12 cellular contexts compared by ENCODE assay signal in genomic region chr14:55274760-55275159, GRCh38. TPM values are rescaled to one million over a fixed set of nuclear protein-coding genes. Genes with fewer than 3 reads are reported as not detected.
DNase-seq lines count a peak whose midpoint lies in the region; ATAC-seq, FAIRE-seq and TF ChIP-seq lines count a peak whose summit lies in the region.
"Had no signal": no experiment of that assay in that cellular context is flagged by ENCODE, and none has a peak within 500 bp of the region (broad histone marks: within the 10 kb centered on the region; RNA-seq: fewer than 3 reads in every experiment).

No MANE protein-coding gene starts in this region.

- no peaks in the 10 kb centered on the region for H3K9me3 ChIP-seq in upper lobe of left lung
- H3K9me3 ChIP-seq: neutrophil had no signal

- H3K4me3 ChIP-seq in AG09309 (ENCODE audit: control insufficient read depth, low read depth, low read length) (no peak overlapping the region), astrocyte of the spinal cord (ENCODE audit: low read depth, low read length) (no peak overlapping the region), upper lobe of left lung (no peak overlapping the region)

- H3K27me3 ChIP-seq in upper lobe of left lung = no peaks in the 10 kb centered on the region
- H3K27me3 ChIP-seq: neutrophil had no signal

- ATAC-seq in upper lobe of left lung (ENCODE audit: low FRiP score in 2 of 2) (no peak), T-cell (replicated peaks in 1 of 4) (no peak)
- ATAC-seq in activated CD4-positive, alpha-beta T cell treated with anti-CD3 and anti-CD28 coated beads for 36 hours = no peak
- ATAC-seq: activated CD4-positive, CD25-positive, alpha-beta regulatory T cell treated with anti-CD3 and anti-CD28 coated beads, Interleukin-2, amount 50 U/mL, for 24 hours had no signal

- H3K9me3 Mint-ChIP-seq in activated CD4-positive, alpha-beta T cell treated with anti-CD3 and anti-CD28 coated beads for 36 hours (ENCODE audit: low read depth) = no peaks in the 10 kb centered on the region
- H3K9me3 Mint-ChIP-seq in T-cell = no peaks in the 10 kb centered on the region

- WGBS in upper lobe of left lung, 2 donors = 29 to 39% methylated on average over 1 of the region's 1 CpG

- peaks cover 65% of the 10 kb centered on the region for H3K4me1 Mint-ChIP-seq in activated CD4-positive, alpha-beta T cell treated with anti-CD3 and anti-CD28 coated beads for 36 hours
- peaks cover 69 to 74% (median 73%) of the 10 kb centered on the region in 3 donors for H3K4me1 Mint-ChIP-seq in T-cell

- H3K36me3 ChIP-seq in upper lobe of left lung = no peaks in the 10 kb centered on the region
- H3K36me3 ChIP-seq: neutrophil had no signal

- H3K27ac ChIP-seq in upper lobe of left lung = no peak overlapping the region
- H3K27ac ChIP-seq: neutrophil had no signal

- intact Hi-C loops in activated CD4-positive, alpha-beta T cell treated with anti-CD3 and anti-CD28 coated beads for 36 hours (cut with DNase I, micrococcal nuclease) = loop anchor here (5.0 kb wide), 2 partner anchors 247 to 308 kb away; partner anchors contain the start of genes KTN1 (in 1 of the 2), SOCS4 (in 1 of the 2) and WDHD1 (in 1 of the 2)

- FAIRE-seq in GM18507 (lab: Jason Lieb, UNC) = peak; percentile 48

- POLR2A ChIA-PET in activated CD4-positive, alpha-beta T cell treated with anti-CD3 and anti-CD28 coated beads for 36 hours (lab: Charles Lee) = interaction anchor here (1.4 kb wide), 1 partner anchor 9 kb away, joined by 8 read pairs; no protein-coding TSS in a partner anchor
- POLR2A ChIA-PET in T-cell (lab: Charles Lee) = no interaction called here

- no peak for TF ChIP-seq POLR2A in upper lobe of left lung (IDR thresholded peaks at IDR 0.05)

- DNase-seq in AG09309 (ENCODE audit: low read depth) = peak; percentile 11
- DNase-seq in GM18507 (ENCODE audit: extremely low spot score, insufficient read length, low read depth) = no peak
- peak; percentile 17 for DNase-seq in astrocyte of the spinal cord (ENCODE audit: low read depth, low spot score)
- peak; percentile 83 for DNase-seq in iris pigment epithelial cell (ENCODE audit: low read depth)
- no peak for DNase-seq in upper lobe of left lung
- no peak for DNase-seq in NCI-H1436 treated with DMSO at 0.1 percent for 48 hours (lab: John Stamatoyannopoulos, UW)
- DNase-seq in activated CD4-positive, alpha-beta T cell treated with anti-CD3 and anti-CD28 coated beads for 36 hours = no peak
- no peak for DNase-seq in T-cell
- DNase-seq: NCI-H1930; stimulated activated CD4-positive, alpha-beta T cell treated with anti-CD3 and anti-CD28 coated beads, Interleukin-4, amount 100 ng/mL, for 4 hours had no signal

- H3K4me3 Mint-ChIP-seq in activated CD4-positive, alpha-beta T cell treated with anti-CD3 and anti-CD28 coated beads for 36 hours = no peak overlapping the region
- H3K4me3 Mint-ChIP-seq in T-cell = no peak overlapping the region

- no peak overlapping the region for H3K27ac Mint-ChIP-seq in activated CD4-positive, alpha-beta T cell treated with anti-CD3 and anti-CD28 coated beads for 36 hours
- no peak overlapping the region for H3K27ac Mint-ChIP-seq in T-cell

- TF ChIP-seq CTCF in AG09309 (IDR thresholded peaks at IDR 0.05; ENCODE audit: control insufficient read depth, insufficient read depth, low read depth, low read length, missing control alignments) = no peak
- TF ChIP-seq CTCF in astrocyte of the spinal cord (IDR thresholded peaks at IDR 0.05; ENCODE audit: low read depth, low read length) = no peak
- no peak for TF ChIP-seq CTCF in upper lobe of left lung (IDR thresholded peaks at IDR 0.05)

- H3K4me1 ChIP-seq in upper lobe of left lung = peaks cover 18 to 44% (median 33%) of the 10 kb centered on the region in 4 donors

- H3K27me3 Mint-ChIP-seq in activated CD4-positive, alpha-beta T cell treated with anti-CD3 and anti-CD28 coated beads for 36 hours = no peaks in the 10 kb centered on the region
- H3K27me3 Mint-ChIP-seq in T-cell = no peaks in the 10 kb centered on the region

- CTCF ChIA-PET in activated CD4-positive, alpha-beta T cell treated with anti-CD3 and anti-CD28 coated beads for 36 hours (lab: Charles Lee) = interaction anchor here (0.6 to 2.5 kb wide), 5 partner anchors 34 to 142 kb away, joined by 3 to 13 read pairs (median 3); no protein-coding TSS in a partner anchor
- CTCF ChIA-PET in T-cell (lab: Charles Lee) = interaction anchor here (0.5 to 1.8 kb wide), 5 partner anchors 8 to 79 kb away, joined by 3 to 9 read pairs (median 3); no protein-coding TSS in a partner anchor

- peaks cover 6% of the 10 kb centered on the region for H3K36me3 Mint-ChIP-seq in activated CD4-positive, alpha-beta T cell treated with anti-CD3 and anti-CD28 coated beads for 36 hours (ENCODE audit: low read depth)
- H3K36me3 Mint-ChIP-seq in T-cell = peaks cover 3% of the 10 kb centered on the region

- in situ Hi-C loops in astrocyte of the spinal cord (cut with HindIII; ENCODE audit: low sequenced_read_pairs) = no loop called here

- no peak for TF ChIP-seq EP300 in upper lobe of left lung (IDR thresholded peaks at IDR 0.05)

RNA-seq across cellular contexts. Expression of gene FBXO34, which starts 3.5 kb away (rescaled TPM):
- total RNA-seq in upper lobe of left lung (10 to 100 TPM; 19.9 to 52.1 (median 34.0) TPM), T-cell (10 to 100 TPM; 22.1 to 36.9 (median 28.7) TPM)
- 10 to 100 TPM; 18.5 to 18.9 TPM for total RNA-seq in activated CD4-positive, alpha-beta T cell treated with anti-CD3 and anti-CD28 coated beads for 36 hours

Comparison
In these comparisons a context has a peak if more than half of its experiments do, and no peak if none do; other contexts are left out.
1. DNase-seq: peak in AG09309 (single experiment), astrocyte of the spinal cord (single experiment) and iris pigment epithelial cell (single experiment); none in GM18507 (single experiment), upper lobe of left lung (0 of 2), NCI-H1436 treated with DMSO at 0.1 percent for 48 hours (single experiment), activated CD4-positive, alpha-beta T cell treated with anti-CD3 and anti-CD28 coated beads for 36 hours (single experiment) and T-cell (0 of 34).